Comparison of ENCODE assay signal across 9 cellular contexts in genomic region chr3:45841380-45841700, GRCh38. TPM values are rescaled to one million over a fixed set of nuclear protein-coding genes. Genes with fewer than 3 reads are reported as not detected.
DNase-seq lines count a peak whose midpoint lies in the region; ATAC-seq, FAIRE-seq and TF ChIP-seq lines count a peak whose summit lies in the region.
"Had no signal": no experiment of that assay in that cellular context is flagged by ENCODE, and none has a peak within 500 bp of the region (broad histone marks: within the 10 kb centered on the region; RNA-seq: fewer than 3 reads in every experiment).

No MANE protein-coding gene starts in this region.

- H3K9me3 Mint-ChIP-seq in activated naive CD8-positive, alpha-beta T cell treated with anti-CD3 and anti-CD28 coated beads, Interleukin-2, amount 50 U/mL, for 24 hours, result no peaks in the 10 kb centered on the region

- TF ChIP-seq CTCF in LNCaP clone FGC (IDR thresholded peaks at IDR 0.05; ENCODE audit: control insufficient read depth, extremely low read depth, insufficient read depth), result no peak

- no peaks in the 10 kb centered on the region for H3K9me3 ChIP-seq in iPS-15b (ENCODE audit: control insufficient read depth, insufficient read depth, low read length)
- no peaks in the 10 kb centered on the region for H3K9me3 ChIP-seq in small intestine (ENCODE audit: control insufficient read depth, low read depth)

- peak overlapping the region in 1 of 2 donors; percentile 76 for H3K27ac ChIP-seq in small intestine (ENCODE audit: low read depth in 1 of 2, low read length in 1 of 2)
- H3K27ac ChIP-seq: epithelial cell of prostate had no signal

- peak; percentile 8 for ATAC-seq in activated naive CD8-positive, alpha-beta T cell treated with anti-CD3 and anti-CD28 coated beads, Interleukin-2, amount 50 U/mL, for 24 hours

- H3K4me1 ChIP-seq in iPS-15b (ENCODE audit: control insufficient read depth, insufficient read depth, low read length) (no peaks in the 10 kb centered on the region), small intestine (ENCODE audit: control insufficient read depth in 2 of 2, insufficient read depth in 1 of 2, low read depth in 1 of 2, low read length in 1 of 2) (peaks cover 0 to 4% of the 10 kb centered on the region in 2 donors)

- no peak overlapping the region for H3K9ac ChIP-seq in iPS-15b (ENCODE audit: low read depth, low read length)

- peaks cover 30% of the 10 kb centered on the region for H3K27me3 ChIP-seq in iPS-15b (ENCODE audit: control insufficient read depth, insufficient read depth, low read length)
- H3K27me3 ChIP-seq in small intestine (ENCODE audit: control insufficient read depth in 2 of 2, insufficient read depth in 2 of 2, low read length in 2 of 2), result no peaks in the 10 kb centered on the region

- FAIRE-seq in small intestine (lab: Jason Lieb, UNC) (no peak), HTR-8/SVneo (lab: Jason Lieb, UNC) (no peak)

- WGBS in small intestine, 3 donors, result 0 to 3% (median 1%) methylated on average over 12 of the region's 12 CpGs

- no peaks in the 10 kb centered on the region for H3K36me3 ChIP-seq in iPS-15b (ENCODE audit: control insufficient read depth, insufficient read depth, low read length)
- peaks cover 0 to 5% of the 10 kb centered on the region in 2 donors for H3K36me3 ChIP-seq in small intestine (ENCODE audit: control insufficient read depth in 2 of 2, insufficient read depth in 2 of 2, low read length in 2 of 2)

- no peaks in the 10 kb centered on the region for H3K36me3 Mint-ChIP-seq in activated naive CD8-positive, alpha-beta T cell treated with anti-CD3 and anti-CD28 coated beads, Interleukin-2, amount 50 U/mL, for 24 hours (ENCODE audit: low read depth)

- H3K27me3 Mint-ChIP-seq in activated naive CD8-positive, alpha-beta T cell treated with anti-CD3 and anti-CD28 coated beads, Interleukin-2, amount 50 U/mL, for 24 hours, result peaks cover 4% of the 10 kb centered on the region

- peaks cover 16% of the 10 kb centered on the region for H3K4me1 Mint-ChIP-seq in activated naive CD8-positive, alpha-beta T cell treated with anti-CD3 and anti-CD28 coated beads, Interleukin-2, amount 50 U/mL, for 24 hours

- H3K4me3 ChIP-seq in LNCaP clone FGC (ENCODE audit: low read depth, low read length), result peak overlapping the region; percentile 93
- H3K4me3 ChIP-seq in iPS-15b (ENCODE audit: low read depth, low read length), result peak overlapping the region; percentile 76
- H3K4me3 ChIP-seq in small intestine (ENCODE audit: low read depth in 1 of 2, low read length in 2 of 2), result peak overlapping the region; percentile 82 to 92

- H3K27ac Mint-ChIP-seq in activated naive CD8-positive, alpha-beta T cell treated with anti-CD3 and anti-CD28 coated beads, Interleukin-2, amount 50 U/mL, for 24 hours, result peak overlapping the region; percentile 80

- peak; percentile 4 for DNase-seq in activated T-cell treated with anti-CD3 and anti-CD28 coated beads for 48 hours (ENCODE audit: low read depth)
- DNase-seq in activated T-cell treated with anti-CD3 and anti-CD28 coated beads, Interleukin-2, amount 50 U/mL, for 1 hour, result no peak
- DNase-seq in LNCaP clone FGC (ENCODE audit: low read depth), result no peak
- no peak for DNase-seq in activated naive CD8-positive, alpha-beta T cell treated with anti-CD3 and anti-CD28 coated beads, Interleukin-2, amount 50 U/mL, for 24 hours
- peak; percentile 42 for DNase-seq in small intestine
- DNase-seq in HTR-8/SVneo (ENCODE audit: insufficient read length, low spot score), result no peak
- no peak for DNase-seq in NCI-H510A (lab: John Stamatoyannopoulos, UW)

- H3K4me3 Mint-ChIP-seq in activated naive CD8-positive, alpha-beta T cell treated with anti-CD3 and anti-CD28 coated beads, Interleukin-2, amount 50 U/mL, for 24 hours, result peak overlapping the region; percentile 85

RNA-seq across cellular contexts. Expression of gene LZTFL1, which starts 0.6 kb away (rescaled TPM):
- 1 to 10 TPM; 4.5 to 7.7 (median 5.4) TPM for polyA plus RNA-seq in small intestine

RNA-seq across cellular contexts. Expression of gene CCR9, which starts 45.0 kb away (rescaled TPM):
- 1 to 10 TPM in 2 of 3 donors, under 1 TPM in 1; 0.22 to 2.7 (median 1.1) TPM for polyA plus RNA-seq in small intestine

RNA-seq across cellular contexts. Expression of gene SLC6A20, which starts 45.0 kb away (rescaled TPM):
- 10 to 100 TPM; 10.9 to 38.4 (median 27.1) TPM for polyA plus RNA-seq in small intestine

Comparison
In these comparisons a context has a peak if more than half of its experiments do, and no peak if none do; other contexts are left out.
1. DNase-seq: peak in activated T-cell treated with anti-CD3 and anti-CD28 coated beads for 48 hours (single experiment) and small intestine (single experiment); none in activated T-cell treated with anti-CD3 and anti-CD28 coated beads, Interleukin-2, amount 50 U/mL, for 1 hour (single experiment), LNCaP clone FGC (single experiment), activated naive CD8-positive, alpha-beta T cell treated with anti-CD3 and anti-CD28 coated beads, Interleukin-2, amount 50 U/mL, for 24 hours (single experiment), HTR-8/SVneo (single experiment) and NCI-H510A (single experiment).
2. Peak in every context shown above with its lines, with median percentiles within 50 percentile points of each other: H3K4me3 ChIP-seq.